Comparison of ENCODE assay signal across 26 cellular contexts in the genomic region with DNA sequence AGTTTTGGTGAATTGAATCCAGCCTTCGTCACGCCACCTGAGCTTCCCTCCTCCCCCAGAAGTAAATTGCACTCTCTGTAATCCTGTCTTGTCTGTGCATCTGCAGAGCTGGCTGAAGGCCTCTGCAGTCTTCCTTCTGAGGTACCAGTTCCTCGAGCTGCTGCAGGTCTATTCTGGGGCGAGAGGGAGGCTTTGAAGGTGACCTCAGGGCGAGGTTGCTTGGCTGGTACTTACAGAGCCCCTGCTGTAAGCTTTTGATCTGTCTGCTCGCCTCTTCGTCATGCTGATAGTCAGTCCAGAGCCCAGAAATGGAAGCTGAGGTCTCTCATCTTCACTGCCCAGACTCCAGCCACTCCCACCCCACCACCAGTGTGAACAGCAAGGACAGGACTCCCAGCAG.
"Had no signal": no experiment of that assay in that cellular context is flagged by ENCODE, and none has a peak within 500 bp of the region (broad histone marks: within the 10 kb centered on the region; RNA-seq: fewer than 3 reads in every experiment).

No MANE protein-coding gene starts in this region.

- H3K4me1 Mint-ChIP-seq: naive thymus-derived CD4-positive, alpha-beta T cell; stimulated activated effector memory CD8-positive, alpha-beta T cell treated with anti-CD3 and anti-CD28 coated beads, Interleukin-12 subunit alpha, Interleukin-12 subunit beta, amount 100 ng/mL, for 72 hours had no signal

- H3K9me3 ChIP-seq: esophagus squamous epithelium, gastrocnemius medialis, neutrophil, pancreas, sigmoid colon, testis, tibial artery, upper lobe of right lung, vagina had no signal

- FAIRE-seq: endometrium, keratinocyte, pancreas had no signal

- H3K4me3 Mint-ChIP-seq: effector memory CD8-positive, alpha-beta T cell; mesothelial cell of epicardium; naive thymus-derived CD4-positive, alpha-beta T cell; nephron; stimulated activated effector memory CD8-positive, alpha-beta T cell treated with anti-CD3 and anti-CD28 coated beads, Interleukin-12 subunit alpha, Interleukin-12 subunit beta, amount 100 ng/mL, for 72 hours had no signal

- H3K27ac Mint-ChIP-seq: effector memory CD8-positive, alpha-beta T cell; mesothelial cell of epicardium; naive thymus-derived CD4-positive, alpha-beta T cell; nephron; stimulated activated effector memory CD8-positive, alpha-beta T cell treated with anti-CD3 and anti-CD28 coated beads, Interleukin-12 subunit alpha, Interleukin-12 subunit beta, amount 100 ng/mL, for 72 hours had no signal

- H3K27ac ChIP-seq: esophagus squamous epithelium, gastrocnemius medialis, neutrophil, pancreas, sigmoid colon, testis, tibial artery, upper lobe of right lung, vagina had no signal

- ATAC-seq: effector memory CD8-positive, alpha-beta T cell; gastrocnemius medialis; naive thymus-derived CD4-positive, alpha-beta T cell; pancreas; stimulated activated effector memory CD8-positive, alpha-beta T cell treated with anti-CD3 and anti-CD28 coated beads, Interleukin-12 subunit alpha, Interleukin-12 subunit beta, amount 100 ng/mL, for 72 hours; stimulated activated naive CD8-positive, alpha-beta T cell treated with anti-CD3 and anti-CD28 coated beads, Interleukin-15, Interleukin-2, amounts not matched to agents 100 U/mL and 50 U/mL, for 24 hours had no signal

- H3K36me3 Mint-ChIP-seq: mesothelial cell of epicardium; naive thymus-derived CD4-positive, alpha-beta T cell had no signal

- H3K4me1 ChIP-seq: gastrocnemius medialis, pancreas, sigmoid colon, testis, tibial artery, upper lobe of right lung, vagina had no signal

- H3K36me3 ChIP-seq: esophagus squamous epithelium, gastrocnemius medialis, neutrophil, pancreas, sigmoid colon, upper lobe of right lung, vagina had no signal

- H3K27me3 Mint-ChIP-seq: naive thymus-derived CD4-positive, alpha-beta T cell; progenitor cell of endocrine pancreas had no signal

- H3K9me3 Mint-ChIP-seq: effector memory CD8-positive, alpha-beta T cell; mesothelial cell of epicardium; naive thymus-derived CD4-positive, alpha-beta T cell; nephron; stimulated activated effector memory CD8-positive, alpha-beta T cell treated with anti-CD3 and anti-CD28 coated beads, Interleukin-12 subunit alpha, Interleukin-12 subunit beta, amount 100 ng/mL, for 72 hours had no signal

- DNase-seq: cerebellar nuclear complex; cortex of kidney; effector memory CD8-positive, alpha-beta T cell; erythroblast; esophagus squamous epithelium; gastrocnemius medialis; head of caudate nucleus; mesenchymal stem cell; naive thymus-derived CD4-positive, alpha-beta T cell; sigmoid colon; stimulated activated CD4-positive, alpha-beta T cell treated with anti-CD3 and anti-CD28 coated beads, Interleukin-2, amount 100 ng/mL, for 24 hours; stimulated activated CD4-positive, alpha-beta T cell treated with anti-CD3 and anti-CD28 coated beads, Interleukin-4, amount 100 ng/mL, for 24 hours; stimulated activated naive CD8-positive, alpha-beta T cell treated with anti-CD3 and anti-CD28 coated beads, Interleukin-15, Interleukin-2, amounts not matched to agents 100 U/mL and 50 U/mL, for 24 hours; substantia nigra; testis; tibial artery; upper lobe of right lung had no signal

- H3K27me3 ChIP-seq: gastrocnemius medialis, neutrophil, pancreas, sigmoid colon, testis, tibial artery, upper lobe of right lung, vagina had no signal

- H3K4me3 ChIP-seq: esophagus squamous epithelium, gastrocnemius medialis, pancreas, sigmoid colon, testis, tibial artery, upper lobe of right lung, vagina had no signal
